In genomic region chr7:135706038-135706742, GRCh38 we compare ENCODE assay signal across 19 cellular contexts. TPM values are rescaled to one million over a fixed set of nuclear protein-coding genes. Genes with fewer than 3 reads are reported as not detected.
DNase-seq lines count a peak whose midpoint lies in the region; ATAC-seq and TF ChIP-seq lines count a peak whose summit lies in the region.
"Had no signal": no experiment of that assay in that cellular context is flagged by ENCODE, and none has a peak within 500 bp of the region (broad histone marks: within the 10 kb centered on the region; RNA-seq: fewer than 3 reads in every experiment).

No MANE protein-coding gene starts in this region.

- no peak for ATAC-seq in RWPE2 (ENCODE audit: low read depth)
- ATAC-seq in foreskin keratinocyte: no peak
- ATAC-seq in GM18868 (IDR thresholded peaks at IDR 0.05; ENCODE audit: unreplicated experiment): no peak
- no peak for ATAC-seq in GM21528 (IDR thresholded peaks at IDR 0.05; ENCODE audit: low FRiP score, unreplicated experiment)
- ATAC-seq in GM21367 (IDR thresholded peaks at IDR 0.05; ENCODE audit: unreplicated experiment): no peak

- H3K27ac ChIP-seq in RWPE2 (ENCODE audit: poor library complexity, severe bottlenecking): peak overlapping the region; percentile 84
- peak overlapping the region; percentile 98 for H3K27ac ChIP-seq in foreskin keratinocyte
- H3K27ac ChIP-seq in skin epidermis: peak overlapping the region in 14 of 21 experiments; percentile 14 to 78 (median 48)
- H3K27ac ChIP-seq: 22Rv1, BLaER1 had no signal

- H3K4me1 ChIP-seq in RWPE2 (ENCODE audit: insufficient read depth, poor library complexity, severe bottlenecking) (peaks cover 25% of the 10 kb centered on the region), foreskin keratinocyte (peaks cover 10% of the 10 kb centered on the region)
- H3K4me1 ChIP-seq: BLaER1 had no signal

- DNase-seq in NCI-H748 (lab: John Stamatoyannopoulos, UW; ENCODE audit: unreplicated experiment) (peak; percentile 14), NCI-H748 treated with DMSO at 0.1 percent for 48 hours (lab: John Stamatoyannopoulos, UW) (no peak), RWPE2 (ENCODE audit: low spot score) (no peak), foreskin keratinocyte (no peak)
- DNase-seq: CD8-positive, alpha-beta memory T cell; GF-D8; GOT3; KBM-7; NCI-H1092 treated with DMSO at 0.1 percent for 48 hours; NCI-H1694 treated with DMSO at 0.1 percent for 48 hours; NCI-H446; NCI-H82; RPMI8226 had no signal

- H3K4me3 ChIP-seq in RWPE2 (ENCODE audit: severe bottlenecking): no peak overlapping the region
- no peak overlapping the region for H3K4me3 ChIP-seq in skin epidermis
- H3K4me3 ChIP-seq: BLaER1 had no signal

- no peaks in the 10 kb centered on the region for H3K36me3 ChIP-seq in RWPE2 (ENCODE audit: low read depth)
- H3K36me3 ChIP-seq: BLaER1 had no signal

- H3K9me3 ChIP-seq in RWPE2 (ENCODE audit: severe bottlenecking): no peaks in the 10 kb centered on the region
- H3K9me3 ChIP-seq: BLaER1 had no signal

- H3K27me3 ChIP-seq in RWPE2 (ENCODE audit: insufficient read depth, poor library complexity, severe bottlenecking) (no peaks in the 10 kb centered on the region), foreskin keratinocyte (no peaks in the 10 kb centered on the region)
- H3K27me3 ChIP-seq: BLaER1 had no signal

- TF ChIP-seq CTCF in RWPE2 (IDR thresholded peaks at IDR 0.05; ENCODE audit: poor library complexity, severe bottlenecking) (no peak), foreskin keratinocyte (conservative IDR thresholded peaks at IDR 0.05) (no peak)

RNA-seq across cellular contexts. Expression of gene SLC13A4, which starts 21.8 kb away (rescaled TPM):
- 0.10 and 0.14 TPM in 2 replicates for total RNA-seq in foreskin keratinocyte
- 0.20 TPM in 1 of 2 replicates, not detected in the other for polyA plus RNA-seq in foreskin keratinocyte
- total RNA-seq: CD8-positive, alpha-beta memory T cell had no signal
- polyA plus RNA-seq: CD8-positive, alpha-beta memory T cell had no signal

RNA-seq across cellular contexts. Expression of gene FAM180A, which starts 42.4 kb away (rescaled TPM):
- total RNA-seq in foreskin keratinocyte: 1.3 and 2.6 TPM in 2 replicates
- 0.59 and 1.4 TPM in 2 replicates for polyA plus RNA-seq in foreskin keratinocyte
- total RNA-seq: CD8-positive, alpha-beta memory T cell had no signal
- polyA plus RNA-seq: CD8-positive, alpha-beta memory T cell had no signal

RNA-seq across cellular contexts. Expression of gene STMP1, which starts 43.9 kb away (rescaled TPM):
- total RNA-seq in foreskin keratinocyte: 23.8 and 29.1 TPM in 2 replicates
- polyA plus RNA-seq in foreskin keratinocyte: 37.1 and 42.5 TPM in 2 replicates

Comparison
In these comparisons a context has a peak if more than half of its experiments do, and no peak if none do; other contexts are left out.
1. H3K27ac ChIP-seq: peak in every context shown above with its lines; median percentile 98 in foreskin keratinocyte; 84 in RWPE2; 48 in skin epidermis.